ENCODE assay signal across 8 cellular contexts in the genomic region with DNA sequence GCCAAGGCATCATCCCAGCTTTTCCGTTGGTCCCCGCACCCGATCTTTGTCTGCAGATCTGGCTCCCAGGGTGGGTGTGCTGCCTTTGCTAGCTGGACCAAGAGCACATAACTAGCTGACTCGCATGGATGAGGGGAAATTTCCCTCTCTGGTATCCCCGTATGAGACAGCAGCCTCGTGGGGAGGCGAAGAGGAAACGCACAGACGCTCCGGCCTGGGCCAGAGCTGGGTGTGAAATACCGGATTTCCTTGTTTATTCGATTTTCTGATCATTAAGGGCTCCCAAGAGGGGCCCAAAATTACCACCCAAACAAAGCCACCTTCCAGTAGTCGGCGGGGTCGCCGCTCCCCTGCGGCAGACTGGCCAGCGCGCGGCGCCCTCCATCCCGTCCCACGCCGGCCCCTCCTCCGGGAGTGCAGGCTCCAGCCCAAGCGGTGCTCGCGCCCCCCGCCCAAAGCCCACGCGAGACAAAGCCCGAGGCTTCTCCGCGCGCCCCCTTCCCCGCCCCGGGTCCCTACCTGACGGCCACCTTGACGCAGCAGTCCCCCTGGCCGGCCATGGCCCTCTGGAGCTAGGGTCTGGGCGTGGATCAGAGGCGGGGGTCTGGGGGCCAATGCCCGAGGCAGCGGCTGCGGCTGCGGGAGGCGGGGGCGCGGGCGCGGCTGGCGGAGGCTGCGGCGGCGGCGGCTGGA.
A peak's percentile ranks its signal among the peaks of the same experiment; 100 is the strongest.
DNase-seq lines count a peak whose midpoint lies in the region; ATAC-seq and TF ChIP-seq lines count a peak whose summit lies in the region.

No MANE protein-coding gene starts in this region.

- H3K9ac ChIP-seq in iPS-18a (ENCODE audit: low read length) = peak overlapping the region; percentile 31

- H3K36me3 ChIP-seq in GM06990 (ENCODE audit: control insufficient read depth, insufficient read depth, low read length) (no peaks in the 10 kb centered on the region), iPS-18a (ENCODE audit: control insufficient read depth, low read depth, low read length) (no peaks in the 10 kb centered on the region)

- TF ChIP-seq CTCF in GM06990 (IDR thresholded peaks at IDR 0.05; ENCODE audit: insufficient read depth, low read length, poor library complexity, severe bottlenecking) = no peak

- H3K4me3 ChIP-seq in GM06990 (replicated peaks; ENCODE audit: low read depth, low read length) (peak overlapping the region; percentile 77), iPS-18a (ENCODE audit: low read length) (peak overlapping the region; percentile 72)

- H3K27ac ChIP-seq in iPS-18a (ENCODE audit: low read length) = no peak overlapping the region

- no peaks in the 10 kb centered on the region for H3K9me3 ChIP-seq in iPS-18a (ENCODE audit: control insufficient read depth, low read depth, low read length)

- DNase-seq in GM06990 (ENCODE audit: extremely low read depth, insufficient read length) = peak; percentile 46
- DNase-seq in NAMALWA (ENCODE audit: low spot score) = peak; percentile 58
- DNase-seq in activated naive CD4-positive, alpha-beta T cell treated with anti-CD3 and anti-CD28 coated beads, Interleukin-2, amount 50 U/mL, for 16 hours = peak; percentile 30
- peak; percentile 50 for DNase-seq in stimulated activated CD4-positive, alpha-beta T cell treated with anti-CD3 and anti-CD28 coated beads, Interleukin-1b, Interleukin-23, amount 100 ng/mL, for 48 hours
- no peak for DNase-seq in hepatic stellate cell (ENCODE audit: low spot score)

- no peaks in the 10 kb centered on the region for H3K27me3 ChIP-seq in GM06990 (replicated peaks; ENCODE audit: control insufficient read depth, insufficient read depth, low read length)
- H3K27me3 ChIP-seq in iPS-18a (ENCODE audit: control insufficient read depth, insufficient read depth, low read length) = peaks cover 8% of the 10 kb centered on the region

- peaks cover 37% of the 10 kb centered on the region for H3K4me1 ChIP-seq in iPS-18a (ENCODE audit: control insufficient read depth, low read depth, low read length)

- ATAC-seq in HG02798 (IDR thresholded peaks at IDR 0.05; ENCODE audit: poor library complexity, unreplicated experiment) (no peak), GM21786 (IDR thresholded peaks at IDR 0.05; ENCODE audit: unreplicated experiment) (no peak)
